ENCODE assay signal across 21 cellular contexts in genomic region chr9:28741459-28741858, GRCh38.
DNase-seq lines count a peak whose midpoint lies in the region; ATAC-seq and TF ChIP-seq lines count a peak whose summit lies in the region.
"Had no signal": no experiment of that assay in that cellular context is flagged by ENCODE, and none has a peak within 500 bp of the region (broad histone marks: within the 10 kb centered on the region; RNA-seq: fewer than 3 reads in every experiment).

No MANE protein-coding gene starts in this region.

- no peaks in the 10 kb centered on the region for H3K36me3 Mint-ChIP-seq in activated naive CD8-positive, alpha-beta T cell treated with anti-CD3 and anti-CD28 coated beads, Interleukin-2, amount 50 U/mL, for 24 hours (ENCODE audit: low read depth)
- H3K36me3 Mint-ChIP-seq in activated naive CD8-positive, alpha-beta T cell treated with anti-CD3 and anti-CD28 coated beads for 36 hours, result no peaks in the 10 kb centered on the region
- H3K36me3 Mint-ChIP-seq: CD4-positive, CD25-positive, alpha-beta regulatory T cell; CD8-positive, alpha-beta T cell had no signal

- H3K27ac ChIP-seq in spleen, result no peak overlapping the region
- H3K27ac ChIP-seq in aorta (ENCODE audit: low read depth in 1 of 2, low read length in 2 of 2), result no peak overlapping the region
- H3K27ac ChIP-seq: 22Rv1, BLaER1, C4-2B, GM23248 had no signal

- no peaks in the 10 kb centered on the region for H3K4me1 ChIP-seq in spleen
- H3K4me1 ChIP-seq in aorta (ENCODE audit: control insufficient read depth in 1 of 2, insufficient read depth in 2 of 2, low read length in 2 of 2), result no peaks in the 10 kb centered on the region
- H3K4me1 ChIP-seq: BLaER1 had no signal

- H3K27ac Mint-ChIP-seq in activated naive CD8-positive, alpha-beta T cell treated with anti-CD3 and anti-CD28 coated beads, Interleukin-2, amount 50 U/mL, for 24 hours, result no peak overlapping the region
- H3K27ac Mint-ChIP-seq in activated naive CD8-positive, alpha-beta T cell treated with anti-CD3 and anti-CD28 coated beads for 36 hours, result no peak overlapping the region
- H3K27ac Mint-ChIP-seq: B cell; CD4-positive, CD25-positive, alpha-beta regulatory T cell; CD8-positive, alpha-beta T cell had no signal

- H3K9me3 ChIP-seq in spleen (peaks cover 0 to 49% (median 35%) of the 10 kb centered on the region in 8 donors), aorta (ENCODE audit: control insufficient read depth, low read length) (no peaks in the 10 kb centered on the region)

- intact Hi-C loops in spleen (cut with DNase I; ENCODE audit: low total_unique reads) (no loop called here), aorta (cut with DNase I) (no loop called here), Right ventricle myocardium inferior (cut with DNase I) (no loop called here)

- no peak for TF ChIP-seq CTCF in spleen (IDR thresholded peaks at IDR 0.05 in 8 of 11, conservative IDR thresholded peaks at IDR 0.05 in 3 of 11)

- H3K27me3 ChIP-seq in spleen (replicated peaks in 1 of 7), result no peaks in the 10 kb centered on the region
- no peaks in the 10 kb centered on the region for H3K27me3 ChIP-seq in aorta (ENCODE audit: control insufficient read depth in 1 of 2, insufficient read depth in 2 of 2, low read length in 1 of 2)
- H3K27me3 ChIP-seq: BLaER1 had no signal

- TF ChIP-seq POLR2A in spleen (IDR thresholded peaks at IDR 0.05), result no peak

- no peak overlapping the region for H3K4me3 ChIP-seq in spleen
- no peak overlapping the region for H3K4me3 ChIP-seq in aorta (ENCODE audit: low read length in 2 of 2)
- H3K4me3 ChIP-seq: BLaER1, GM23248 had no signal

- H3K4me1 Mint-ChIP-seq in activated naive CD8-positive, alpha-beta T cell treated with anti-CD3 and anti-CD28 coated beads, Interleukin-2, amount 50 U/mL, for 24 hours, result no peaks in the 10 kb centered on the region
- no peaks in the 10 kb centered on the region for H3K4me1 Mint-ChIP-seq in activated naive CD8-positive, alpha-beta T cell treated with anti-CD3 and anti-CD28 coated beads for 36 hours
- H3K4me1 Mint-ChIP-seq: B cell; CD4-positive, CD25-positive, alpha-beta regulatory T cell had no signal

- ATAC-seq in activated naive CD8-positive, alpha-beta T cell treated with anti-CD3 and anti-CD28 coated beads, Interleukin-2, amount 50 U/mL, for 24 hours, result peak; percentile 15
- peak; percentile 36 for ATAC-seq in stimulated activated naive CD8-positive, alpha-beta T cell treated with anti-CD3 and anti-CD28 coated beads, Interleukin-15, Interleukin-2, amounts not matched to agents 100 U/mL and 50 U/mL, for 24 hours
- ATAC-seq in aorta (ENCODE audit: low FRiP score) (peak; percentile 38), Right ventricle myocardium inferior (no peak)
- ATAC-seq: CD8-positive, alpha-beta T cell had no signal

- peaks cover 19% of the 10 kb centered on the region for H3K9me3 Mint-ChIP-seq in activated naive CD8-positive, alpha-beta T cell treated with anti-CD3 and anti-CD28 coated beads, Interleukin-2, amount 50 U/mL, for 24 hours
- peaks cover 15% of the 10 kb centered on the region for H3K9me3 Mint-ChIP-seq in activated naive CD8-positive, alpha-beta T cell treated with anti-CD3 and anti-CD28 coated beads for 36 hours

- H3K36me3 ChIP-seq in spleen (no peaks in the 10 kb centered on the region), aorta (ENCODE audit: control insufficient read depth in 1 of 2, insufficient read depth in 2 of 2, low read length in 1 of 2) (no peaks in the 10 kb centered on the region)
- H3K36me3 ChIP-seq: BLaER1 had no signal

- H3K27me3 Mint-ChIP-seq in activated naive CD8-positive, alpha-beta T cell treated with anti-CD3 and anti-CD28 coated beads, Interleukin-2, amount 50 U/mL, for 24 hours, result no peaks in the 10 kb centered on the region
- no peaks in the 10 kb centered on the region for H3K27me3 Mint-ChIP-seq in activated naive CD8-positive, alpha-beta T cell treated with anti-CD3 and anti-CD28 coated beads for 36 hours
- H3K27me3 Mint-ChIP-seq: B cell; CD4-positive, CD25-positive, alpha-beta regulatory T cell had no signal

- 70 to 92% (median 83%) methylated on average over 1 to 4 of the region's 4 CpGs for WGBS in spleen, 5 donors
- WGBS in aorta, 2 donors, result 94 to 96% methylated on average over 4 of the region's 4 CpGs

- no peak for DNase-seq in activated naive CD8-positive, alpha-beta T cell treated with anti-CD3 and anti-CD28 coated beads, Interleukin-2, amount 50 U/mL, for 24 hours
- no peak for DNase-seq in activated naive CD8-positive, alpha-beta T cell treated with anti-CD3 and anti-CD28 coated beads for 36 hours
- DNase-seq in spleen (peak; percentile 41), aorta (no peak), NCI-H1694 (lab: John Stamatoyannopoulos, UW) (no peak), Right ventricle myocardium inferior (ENCODE audit: missing footprints) (no peak), NCI-H774 (lab: John Stamatoyannopoulos, UW) (no peak)
- no peak for DNase-seq in stimulated activated naive CD8-positive, alpha-beta T cell treated with anti-CD3 and anti-CD28 coated beads, Interleukin-15, Interleukin-2, amounts not matched to agents 100 U/mL and 50 U/mL, for 24 hours
- DNase-seq: Calu3; CD4-positive, CD25-positive, alpha-beta regulatory T cell; CD8-positive, alpha-beta T cell; DMS53; DMS79 treated with DMSO at 0.1 percent for 48 hours; GF-D8; GM23248; H7; HCEC 1CT had no signal

- H3K4me3 Mint-ChIP-seq in activated naive CD8-positive, alpha-beta T cell treated with anti-CD3 and anti-CD28 coated beads, Interleukin-2, amount 50 U/mL, for 24 hours, result no peak overlapping the region
- no peak overlapping the region for H3K4me3 Mint-ChIP-seq in activated naive CD8-positive, alpha-beta T cell treated with anti-CD3 and anti-CD28 coated beads for 36 hours
- H3K4me3 Mint-ChIP-seq: B cell; CD4-positive, CD25-positive, alpha-beta regulatory T cell; CD8-positive, alpha-beta T cell had no signal
